19 cellular contexts compared by ENCODE assay signal in genomic region chr10:132486539-132487121, GRCh38.
"Had no signal": no experiment of that assay in that cellular context is flagged by ENCODE, and none has a peak within 500 bp of the region (broad histone marks: within the 10 kb centered on the region; RNA-seq: fewer than 3 reads in every experiment).

No MANE protein-coding gene starts in this region.

- ATAC-seq: gastroesophageal sphincter; heart left ventricle; stimulated activated naive B cell treated with anti-CD40 and anti-IgM and Interleukin-4, amounts not matched to agents 10 μg/mL and 1 μg/mL and 100 μg/mL, for 72 hours had no signal

- H3K27ac Mint-ChIP-seq: activated CD4-positive, alpha-beta memory T cell treated with anti-CD3 and anti-CD28 coated beads, Interleukin-2, amount 10 ng/mL, durations not matched to agents 7 days and 5 days; stimulated activated naive B cell treated with anti-CD40 and anti-IgM and Interleukin-4, amounts not matched to agents 10 μg/mL and 1 μg/mL and 100 μg/mL, for 72 hours had no signal

- H3K4me1 ChIP-seq: breast epithelium, prostate gland had no signal

- DNase-seq: activated CD4-positive, alpha-beta memory T cell treated with anti-CD3 and anti-CD28 coated beads, Interleukin-2, amount 10 ng/mL, durations not matched to agents 7 days and 5 days; activated CD4-positive, alpha-beta T cell treated with anti-CD3 and anti-CD28 coated beads for 4 hours; activated T-cell treated with anti-CD3 and anti-CD28 coated beads, Interleukin-2, amount 50 U/mL, for 1 hour; cerebellar nuclear complex; effector CD8-positive, alpha-beta T cell; stimulated activated CD4-positive, alpha-beta T cell treated with anti-CD3 and anti-CD28 coated beads, Interleukin-4, amount 100 ng/mL, for 4 hours; stimulated activated naive B cell treated with anti-CD40 and anti-IgM and Interleukin-4, amounts not matched to agents 10 μg/mL and 1 μg/mL and 100 μg/mL, for 72 hours; thyroid gland had no signal

- H3K9me3 ChIP-seq: breast epithelium, esophagus muscularis mucosa, gastroesophageal sphincter, heart left ventricle, prostate gland, sigmoid colon, thyroid gland had no signal

- FAIRE-seq: astrocyte, endothelial cell of umbilical vein, urothelium cell line had no signal

- H3K9me3 Mint-ChIP-seq: activated naive CD4-positive, alpha-beta T cell treated with anti-CD3 and anti-CD28 coated beads, Interleukin-2, amount 50 U/mL, for 24 hours had no signal

- H3K4me1 Mint-ChIP-seq: activated CD4-positive, alpha-beta memory T cell treated with anti-CD3 and anti-CD28 coated beads, Interleukin-2, amount 10 ng/mL, durations not matched to agents 7 days and 5 days; activated naive CD4-positive, alpha-beta T cell treated with anti-CD3 and anti-CD28 coated beads, Interleukin-2, amount 50 U/mL, for 24 hours; stimulated activated naive B cell treated with anti-CD40 and anti-IgM and Interleukin-4, amounts not matched to agents 10 μg/mL and 1 μg/mL and 100 μg/mL, for 72 hours had no signal

- H3K27me3 Mint-ChIP-seq: activated naive CD4-positive, alpha-beta T cell treated with anti-CD3 and anti-CD28 coated beads, Interleukin-2, amount 50 U/mL, for 24 hours had no signal

- H3K4me3 Mint-ChIP-seq: activated CD4-positive, alpha-beta memory T cell treated with anti-CD3 and anti-CD28 coated beads, Interleukin-2, amount 10 ng/mL, durations not matched to agents 7 days and 5 days; activated naive CD4-positive, alpha-beta T cell treated with anti-CD3 and anti-CD28 coated beads, Interleukin-2, amount 50 U/mL, for 24 hours; stimulated activated naive B cell treated with anti-CD40 and anti-IgM and Interleukin-4, amounts not matched to agents 10 μg/mL and 1 μg/mL and 100 μg/mL, for 72 hours had no signal

- H3K27ac ChIP-seq: breast epithelium, esophagus muscularis mucosa, gastroesophageal sphincter, heart left ventricle, prostate gland, sigmoid colon, SK-N-MC, thyroid gland had no signal

- H3K36me3 Mint-ChIP-seq: activated naive CD4-positive, alpha-beta T cell treated with anti-CD3 and anti-CD28 coated beads, Interleukin-2, amount 50 U/mL, for 24 hours; stimulated activated naive B cell treated with anti-CD40 and anti-IgM and Interleukin-4, amounts not matched to agents 10 μg/mL and 1 μg/mL and 100 μg/mL, for 72 hours had no signal

- H3K4me3 ChIP-seq: breast epithelium, esophagus muscularis mucosa, gastroesophageal sphincter, heart left ventricle, prostate gland, sigmoid colon, SK-N-MC, thyroid gland had no signal

- H3K36me3 ChIP-seq: breast epithelium, esophagus muscularis mucosa, gastroesophageal sphincter, heart left ventricle, prostate gland, sigmoid colon, thyroid gland had no signal

- H3K27me3 ChIP-seq: breast epithelium, esophagus muscularis mucosa, gastroesophageal sphincter, heart left ventricle, sigmoid colon, thyroid gland had no signal
